ENCODE assay signal across 19 cellular contexts in genomic region chr20:50536333-50536732, GRCh38. TPM values are rescaled to one million over a fixed set of nuclear protein-coding genes. Genes with fewer than 3 reads are reported as not detected.
A peak's percentile ranks its signal among the peaks of the same experiment; 100 is the strongest.
DNase-seq lines count a peak whose midpoint lies in the region; ATAC-seq, FAIRE-seq and TF ChIP-seq lines count a peak whose summit lies in the region.
"Had no signal": no experiment of that assay in that cellular context is flagged by ENCODE, and none has a peak within 500 bp of the region (broad histone marks: within the 10 kb centered on the region; RNA-seq: fewer than 3 reads in every experiment).

No MANE protein-coding gene starts in this region.

- no peak overlapping the region for H2AFZ ChIP-seq in osteoblast (ENCODE audit: low read length)

- no peak overlapping the region for H3K4me3 ChIP-seq in WERI-Rb-1 (ENCODE audit: low read depth, low read length)
- H3K4me3 ChIP-seq in osteoblast (ENCODE audit: insufficient read depth, low read length), result no peak overlapping the region
- H3K4me3 ChIP-seq in body of pancreas, result no peak overlapping the region
- H3K4me3 ChIP-seq: dorsolateral prefrontal cortex, tibial artery had no signal

- DNase-seq in D721Med (ENCODE audit: insufficient read length, low spot score) (no peak), NCI-H1436 (lab: John Stamatoyannopoulos, UW) (peak; percentile 39), WERI-Rb-1 (peak; percentile 21), osteoblast (ENCODE audit: insufficient read length, low spot score, missing footprints) (no peak), DMS153 (lab: John Stamatoyannopoulos, UW) (no peak), SIG-M5 treated with dmso at 0.1 percent for 504 hours (lab: John Stamatoyannopoulos, UW; ENCODE audit: unreplicated experiment) (no peak), body of pancreas (no peak)
- DNase-seq: activated CD4-positive, alpha-beta T cell treated with anti-CD3 and anti-CD28 coated beads for 4 hours; activated effector memory CD4-positive, alpha-beta T cell treated with Interleukin-2 at 50 U/mL for 16 hours; dorsolateral prefrontal cortex; foreskin keratinocyte; GF-D8; hippocampal formation; Kasumi-1; NCI-H446; tibial artery had no signal

- no peaks in the 10 kb centered on the region for H3K36me3 ChIP-seq in WERI-Rb-1
- no peaks in the 10 kb centered on the region for H3K36me3 ChIP-seq in osteoblast (ENCODE audit: insufficient read depth, low read length)
- H3K36me3 ChIP-seq in body of pancreas (replicated peaks in 1 of 2; ENCODE audit: insufficient read depth in 1 of 2, low read depth in 2 of 2), result no peaks in the 10 kb centered on the region
- H3K36me3 ChIP-seq: tibial artery had no signal

- H3K27ac ChIP-seq in WERI-Rb-1, result no peak overlapping the region
- peak overlapping the region; percentile 5 for H3K27ac ChIP-seq in osteoblast (ENCODE audit: low read depth, low read length)
- H3K27ac ChIP-seq in body of pancreas, result no peak overlapping the region
- H3K27ac ChIP-seq: dorsolateral prefrontal cortex, foreskin keratinocyte, tibial artery had no signal

- H3K4me2 ChIP-seq in osteoblast (ENCODE audit: insufficient read depth, low read length), result no peak overlapping the region

- peaks cover 3% of the 10 kb centered on the region for H4K20me1 ChIP-seq in osteoblast (ENCODE audit: insufficient read depth, low read length)

- H3K9me3 ChIP-seq in WERI-Rb-1 (ENCODE audit: severe bottlenecking), result no peaks in the 10 kb centered on the region
- H3K9me3 ChIP-seq in osteoblast (ENCODE audit: low read depth, low read length), result no peaks in the 10 kb centered on the region
- no peaks in the 10 kb centered on the region for H3K9me3 ChIP-seq in body of pancreas
- H3K9me3 ChIP-seq: Caco-2, tibial artery had no signal

- H3K27me3 ChIP-seq in WERI-Rb-1 (ENCODE audit: insufficient read depth, low read depth, severe bottlenecking) (no peaks in the 10 kb centered on the region), osteoblast (ENCODE audit: insufficient read depth, low read length) (no peaks in the 10 kb centered on the region), body of pancreas (no peaks in the 10 kb centered on the region)
- H3K27me3 ChIP-seq: dorsolateral prefrontal cortex, foreskin keratinocyte, tibial artery had no signal

- FAIRE-seq in D721Med (lab: Jason Lieb, UNC), result peak; percentile 91
- FAIRE-seq: H1 had no signal

- TF ChIP-seq CTCF in D721Med (IDR thresholded peaks at IDR 0.05; ENCODE audit: insufficient read depth, missing control alignments), result no peak
- no peak for TF ChIP-seq CTCF in WERI-Rb-1 (IDR thresholded peaks at IDR 0.05; ENCODE audit: low read depth, low read length)
- no peak for TF ChIP-seq CTCF in osteoblast (IDR thresholded peaks at IDR 0.05; ENCODE audit: extremely low read depth, low read depth, low read length)
- no peak for TF ChIP-seq CTCF in body of pancreas (IDR thresholded peaks at IDR 0.05)

- peaks cover 82% of the 10 kb centered on the region for H3K79me2 ChIP-seq in osteoblast (ENCODE audit: insufficient read depth, low read length)

- 75 to 79% methylated on average over 4 of the region's 4 CpGs for WGBS in body of pancreas, 2 donors

- no peak for ATAC-seq in GM21825 (IDR thresholded peaks at IDR 0.05; ENCODE audit: unreplicated experiment)
- no peak for ATAC-seq in body of pancreas
- ATAC-seq: foreskin keratinocyte had no signal

- TF ChIP-seq POLR2A in body of pancreas (IDR thresholded peaks at IDR 0.05), result no peak

- intact Hi-C loops in body of pancreas (cut with DNase I), result no loop called here

- H3K4me1 ChIP-seq in osteoblast (ENCODE audit: insufficient read depth, low read length), result peaks cover 60% of the 10 kb centered on the region
- H3K4me1 ChIP-seq in body of pancreas, result peaks cover 12% of the 10 kb centered on the region

RNA-seq across cellular contexts. Expression of gene PTPN1, which starts 26.1 kb away (rescaled TPM):
- total RNA-seq in osteoblast (27.4 and 28.6 TPM in 2 replicates), body of pancreas (10 to 100 TPM in 1 of 2 donors, 1 to 10 TPM in 1; 9.1 to 10.2 TPM)

Comparison
In these comparisons a context has a peak if more than half of its experiments do, and no peak if none do; other contexts are left out.
1. DNase-seq: peak in NCI-H1436 (single experiment) and WERI-Rb-1 (single experiment); none in D721Med (single experiment), osteoblast (single experiment), DMS153 (single experiment), SIG-M5 treated with dmso at 0.1 percent for 504 hours (single experiment) and body of pancreas (0 of 4).